Comparison of ENCODE assay signal across 15 cellular contexts in the genomic region with DNA sequence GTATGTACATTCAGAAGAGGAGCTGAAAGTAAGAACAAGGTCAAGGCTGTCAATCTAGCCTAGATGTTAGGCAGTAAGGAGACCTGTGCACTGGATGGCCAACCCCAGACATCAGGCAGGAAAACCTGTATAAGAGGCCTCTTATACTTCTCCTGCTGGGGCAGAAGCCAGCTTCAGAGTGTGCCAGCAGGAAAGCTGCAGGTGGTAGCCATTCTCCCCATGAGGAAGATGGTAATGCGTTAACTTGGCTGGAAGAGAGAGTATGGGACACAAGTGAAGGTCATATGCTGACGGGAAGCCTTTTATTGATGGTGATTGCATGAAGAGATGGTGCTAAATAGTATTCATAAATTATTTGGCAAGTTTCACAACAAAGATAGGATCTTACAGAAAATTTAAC.
"Had no signal": no experiment of that assay in that cellular context is flagged by ENCODE, and none has a peak within 500 bp of the region (broad histone marks: within the 10 kb centered on the region; RNA-seq: fewer than 3 reads in every experiment).

No MANE protein-coding gene starts in this region.

- H3K9me3 ChIP-seq: gastroesophageal sphincter, tibial nerve, upper lobe of right lung, vagina had no signal

- H3K36me3 ChIP-seq: esophagus squamous epithelium, gastroesophageal sphincter, right atrium auricular region, tibial nerve, upper lobe of right lung, vagina had no signal

- DNase-seq: dermis blood vessel endothelial cell; esophagus squamous epithelium; glutamatergic neuron; islet precursor cell; naive thymus-derived CD4-positive, alpha-beta T cell; nephron progenitor cell; posterior cingulate gyrus; stimulated activated CD4-positive, alpha-beta T cell treated with anti-CD3 and anti-CD28 coated beads, Interleukin-2, amount 100 ng/mL, for 48 hours; stimulated activated naive CD4-positive, alpha-beta T cell treated with Interleukin-2 at 50 U/mL for 16 hours; upper lobe of right lung had no signal

- H3K4me1 ChIP-seq: esophagus squamous epithelium, gastroesophageal sphincter, right atrium auricular region, upper lobe of right lung, vagina had no signal

- H3K27me3 ChIP-seq: esophagus squamous epithelium, gastroesophageal sphincter, right atrium auricular region, tibial nerve, upper lobe of right lung, vagina had no signal

- H3K4me2 ChIP-seq: smooth muscle cell had no signal

- H3K4me3 ChIP-seq: esophagus squamous epithelium, gastroesophageal sphincter, right atrium auricular region, smooth muscle cell, tibial nerve, upper lobe of right lung, vagina had no signal

- H3K27ac ChIP-seq: esophagus squamous epithelium, gastroesophageal sphincter, right atrium auricular region, tibial nerve, upper lobe of right lung, vagina had no signal
